ENCODE assay signal across 12 cellular contexts in the genomic region with DNA sequence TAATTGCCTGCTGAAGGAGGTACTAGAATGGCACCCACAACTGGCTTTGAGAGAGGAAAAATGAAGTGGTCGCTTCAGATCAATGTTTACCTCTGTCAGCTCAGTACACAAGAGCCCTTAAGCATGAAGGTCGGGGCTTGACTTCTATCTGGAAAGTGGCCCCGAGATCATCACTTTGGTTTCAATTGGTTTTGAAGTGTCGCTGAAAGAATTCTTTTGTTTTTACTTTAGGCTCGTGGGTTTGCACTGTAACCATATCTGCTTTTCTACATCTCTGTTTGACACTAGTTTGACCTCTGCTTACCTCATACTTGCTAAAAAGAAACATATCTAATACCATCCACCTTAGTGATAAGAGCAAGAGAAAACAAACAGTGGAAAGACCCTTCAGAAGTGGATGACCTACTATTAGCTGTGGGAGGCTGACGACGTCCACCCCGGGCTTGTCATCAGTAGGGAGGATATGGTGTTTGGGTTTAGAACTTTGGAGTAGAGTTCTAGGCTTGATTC.
DNase-seq lines count a peak whose midpoint lies in the region; ATAC-seq, FAIRE-seq and TF ChIP-seq lines count a peak whose summit lies in the region.
"Had no signal": no experiment of that assay in that cellular context is flagged by ENCODE, and none has a peak within 500 bp of the region (broad histone marks: within the 10 kb centered on the region; RNA-seq: fewer than 3 reads in every experiment).

No MANE protein-coding gene starts in this region.

- no peak for TF ChIP-seq POLR2A in HepG2 (IDR thresholded peaks at IDR 0.05; ENCODE audit: insufficient read depth in 1 of 2, low read depth in 2 of 2, low read length in 2 of 2)

- peak overlapping the region; percentile 81 for H3K27ac ChIP-seq in CD4-positive, CD25-positive, alpha-beta regulatory T cell (ENCODE audit: insufficient read depth, low read length, poor library complexity, severe bottlenecking)
- H3K27ac ChIP-seq in HepG2 (ENCODE audit: extremely low read length, insufficient read depth, low read length), result no peak overlapping the region
- H3K27ac ChIP-seq in dorsolateral prefrontal cortex, result no peak overlapping the region

- H3K27me3 ChIP-seq in CD4-positive, CD25-positive, alpha-beta regulatory T cell (ENCODE audit: control insufficient read depth, insufficient read depth, low read length), result no peaks in the 10 kb centered on the region
- H3K27me3 ChIP-seq in HepG2 (ENCODE audit: control insufficient read depth in 1 of 2, insufficient read depth in 2 of 2, low read length in 2 of 2) (no peaks in the 10 kb centered on the region; a peak in 1 of 5 replicates), dorsolateral prefrontal cortex (no peaks in the 10 kb centered on the region)

- no peak for FAIRE-seq in HepG2 (lab: Jason Lieb, UNC)

- H3K79me2 ChIP-seq in HepG2 (ENCODE audit: insufficient read depth, low read length), result no peaks in the 10 kb centered on the region

- CTCF ChIA-PET in HepG2 (lab: Yijun Ruan, JAX; ENCODE audit: low intra/inter-chr PET ratio, low total read pairs), result no interaction called here

- H3K9ac ChIP-seq in HepG2 (ENCODE audit: insufficient read depth, low read depth, low read length), result no peak overlapping the region

- peak overlapping the region; percentile 49 for H3K4me3 ChIP-seq in CD4-positive, CD25-positive, alpha-beta regulatory T cell (ENCODE audit: low read depth, low read length)
- no peak overlapping the region for H3K4me3 ChIP-seq in HepG2 (replicated peaks in 1 of 3; ENCODE audit: insufficient read depth in 1 of 3, low read depth in 2 of 3, low read length in 3 of 3)
- H3K4me3 ChIP-seq in dorsolateral prefrontal cortex, result no peak overlapping the region

- intact Hi-C loops in activated T-helper 2 cell treated with anti-CD3 and anti-CD28 coated beads, Interferon-gamma antibody, Interleukin-2, Interleukin-4, amounts not matched to agents 10 μg/mL and 5 μg/mL and 100 μg/mL, durations not matched to agents 14 hours and 24 hours and 36 hours (cut with micrococcal nuclease), result loop anchor here (1.0 to 5.0 kb wide), 19 partner anchors 14 to 887 kb away; partner anchors contain the start of gene GATA3
- intact Hi-C loops in HepG2 (cut with micrococcal nuclease; ENCODE audit: unreplicated experiment) (no loop called here), dorsolateral prefrontal cortex (cut with DNase I) (no loop called here)

- H3K9me3 Mint-ChIP-seq in CD4-positive, CD25-positive, alpha-beta regulatory T cell, result no peaks in the 10 kb centered on the region
- peaks cover 4% of the 10 kb centered on the region for H3K9me3 Mint-ChIP-seq in activated T-helper 2 cell treated with anti-CD3 and anti-CD28 coated beads, Interferon-gamma antibody, Interleukin-2, Interleukin-4, amounts not matched to agents 10 μg/mL and 5 μg/mL and 100 μg/mL, durations not matched to agents 14 hours and 24 hours and 36 hours

- TF ChIP-seq RAD21 in HepG2 (CRISPR knock-in tag; IDR thresholded peaks at IDR 0.05), result no peak

- in situ Hi-C loops in HepG2 (cut with HindIII; ENCODE audit: extremely low pct_ligation_motif_present, low pct_unique_long_range_greater_than_20kb), result no loop called here

- ATAC-seq in CD4-positive, CD25-positive, alpha-beta regulatory T cell (ENCODE audit: low read depth in 2 of 2), result peak; percentile 70 to 71
- ATAC-seq in GM18861 (IDR thresholded peaks at IDR 0.05; ENCODE audit: unreplicated experiment) (peak; percentile 58), HG03460 (IDR thresholded peaks at IDR 0.05; ENCODE audit: unreplicated experiment) (peak; percentile 63), HepG2 (no peak), GM19397 (IDR thresholded peaks at IDR 0.05; ENCODE audit: unreplicated experiment) (no peak)
- ATAC-seq: esophagus mucosa had no signal

- no TSS peak for BruUV-seq in HepG2 (replicated peaks; lab: Mats Ljungman, UMichigan)

- H3K4me3 Mint-ChIP-seq in CD4-positive, CD25-positive, alpha-beta regulatory T cell, result peak overlapping the region in 3 of 4 donors; percentile 9 to 47 (median 22)
- no peak overlapping the region for H3K4me3 Mint-ChIP-seq in activated T-helper 2 cell treated with anti-CD3 and anti-CD28 coated beads, Interferon-gamma antibody, Interleukin-2, Interleukin-4, amounts not matched to agents 10 μg/mL and 5 μg/mL and 100 μg/mL, durations not matched to agents 14 hours and 24 hours and 36 hours (ENCODE audit: low read depth)

- DNase-seq in CD4-positive, CD25-positive, alpha-beta regulatory T cell, result peak; percentile 13 to 58 (median 26)
- DNase-seq in activated T-helper 2 cell treated with anti-CD3 and anti-CD28 coated beads, Interferon-gamma antibody, Interleukin-2, Interleukin-4, amounts not matched to agents 10 μg/mL and 5 μg/mL and 100 μg/mL, durations not matched to agents 14 hours and 24 hours and 36 hours (ENCODE audit: low spot score), result peak; percentile 65
- DNase-seq in HepG2 (ENCODE audit: low spot score) (no peak), dorsolateral prefrontal cortex (no peak), NCI-H2196 (lab: John Stamatoyannopoulos, UW; ENCODE audit: unreplicated experiment) (no peak)
- DNase-seq: amygdala, NCI-H2081 treated with DMSO at 0.1 percent for 48 hours, posterior cingulate gyrus had no signal

- no peak for TF ChIP-seq EP300 in HepG2 (IDR thresholded peaks at IDR 0.05; ENCODE audit: low read depth in 2 of 2, low read length in 2 of 2)
- TF ChIP-seq EP300 in HepG2 (CRISPR knock-in tag; IDR thresholded peaks at IDR 0.05; ENCODE audit: borderline replicate concordance), result no peak

- H3K27ac Mint-ChIP-seq in CD4-positive, CD25-positive, alpha-beta regulatory T cell, result peak overlapping the region; percentile 78 to 95 (median 89)
- H3K27ac Mint-ChIP-seq in activated T-helper 2 cell treated with anti-CD3 and anti-CD28 coated beads, Interferon-gamma antibody, Interleukin-2, Interleukin-4, amounts not matched to agents 10 μg/mL and 5 μg/mL and 100 μg/mL, durations not matched to agents 14 hours and 24 hours and 36 hours, result peak overlapping the region; percentile 95

- no peak overlapping the region for H3K4me2 ChIP-seq in HepG2 (ENCODE audit: low read depth, low read length)

- no peaks in the 10 kb centered on the region for H4K20me1 ChIP-seq in HepG2 (ENCODE audit: insufficient read depth, low read length)

- H3K4me1 ChIP-seq in CD4-positive, CD25-positive, alpha-beta regulatory T cell (ENCODE audit: control insufficient read depth, insufficient read depth, low read length, poor library complexity, severe bottlenecking), result peaks cover 19% of the 10 kb centered on the region
- no peaks in the 10 kb centered on the region for H3K4me1 ChIP-seq in HepG2 (ENCODE audit: insufficient read depth, low read length)

- TF ChIP-seq CTCF in HepG2 (CRISPR knock-in tag; IDR thresholded peaks at IDR 0.05), result no peak
- TF ChIP-seq CTCF in dorsolateral prefrontal cortex (IDR thresholded peaks at IDR 0.05 in 54 of 56, conservative IDR thresholded peaks at IDR 0.05 in 2 of 56; ENCODE audit: low read depth in 1 of 56, partially characterized antibody in 56 of 56), result no peak

- 0% methylated on average over 8 of the region's 8 CpGs for WGBS in HepG2 (ENCODE audit: low lambda C conversion rate)

- POLR2A ChIA-PET in HepG2 (lab: Yijun Ruan, JAX), result no interaction called here

- H3K36me3 ChIP-seq in CD4-positive, CD25-positive, alpha-beta regulatory T cell (ENCODE audit: control insufficient read depth, insufficient read depth, low read length), result no peaks in the 10 kb centered on the region
- H3K36me3 ChIP-seq in HepG2 (replicated peaks in 1 of 2; ENCODE audit: control insufficient read depth in 1 of 2, insufficient read depth in 2 of 2, low read length in 2 of 2), result no peaks in the 10 kb centered on the region

- H3K4me1 Mint-ChIP-seq in CD4-positive, CD25-positive, alpha-beta regulatory T cell, result peaks cover 0 to 27% (median 19%) of the 10 kb centered on the region in 4 donors
- peaks cover 57% of the 10 kb centered on the region for H3K4me1 Mint-ChIP-seq in activated T-helper 2 cell treated with anti-CD3 and anti-CD28 coated beads, Interferon-gamma antibody, Interleukin-2, Interleukin-4, amounts not matched to agents 10 μg/mL and 5 μg/mL and 100 μg/mL, durations not matched to agents 14 hours and 24 hours and 36 hours (ENCODE audit: low read depth)

- H2AFZ ChIP-seq in HepG2 (ENCODE audit: low read length), result no peak overlapping the region

- H3K27me3 Mint-ChIP-seq in CD4-positive, CD25-positive, alpha-beta regulatory T cell, result peaks cover 6% of the 10 kb centered on the region
- H3K27me3 Mint-ChIP-seq in activated T-helper 2 cell treated with anti-CD3 and anti-CD28 coated beads, Interferon-gamma antibody, Interleukin-2, Interleukin-4, amounts not matched to agents 10 μg/mL and 5 μg/mL and 100 μg/mL, durations not matched to agents 14 hours and 24 hours and 36 hours (ENCODE audit: low read depth), result no peaks in the 10 kb centered on the region

- no peaks in the 10 kb centered on the region for H3K9me3 ChIP-seq in CD4-positive, CD25-positive, alpha-beta regulatory T cell (ENCODE audit: control insufficient read depth in 2 of 2, low read length in 2 of 2)
- no peaks in the 10 kb centered on the region for H3K9me3 ChIP-seq in HepG2 (ENCODE audit: low read length)

- H3K36me3 Mint-ChIP-seq in CD4-positive, CD25-positive, alpha-beta regulatory T cell, result no peaks in the 10 kb centered on the region
- H3K36me3 Mint-ChIP-seq in activated T-helper 2 cell treated with anti-CD3 and anti-CD28 coated beads, Interferon-gamma antibody, Interleukin-2, Interleukin-4, amounts not matched to agents 10 μg/mL and 5 μg/mL and 100 μg/mL, durations not matched to agents 14 hours and 24 hours and 36 hours (ENCODE audit: low read depth), result peaks cover 51% of the 10 kb centered on the region

TF ChIP-seq in HepG2, 621 proteins besides CTCF, POLR2A, EP300 and RAD21 (continues in another document):
- TF ChIP-seq ZKSCAN8 (CRISPR knock-in tag; IDR thresholded peaks at IDR 0.05; ENCODE audit: borderline replicate concordance) (no peak), ZNF546 (CRISPR knock-in tag; conservative IDR thresholded peaks at IDR 0.05) (no peak)
- TF ChIP-seq, protein P1, sequence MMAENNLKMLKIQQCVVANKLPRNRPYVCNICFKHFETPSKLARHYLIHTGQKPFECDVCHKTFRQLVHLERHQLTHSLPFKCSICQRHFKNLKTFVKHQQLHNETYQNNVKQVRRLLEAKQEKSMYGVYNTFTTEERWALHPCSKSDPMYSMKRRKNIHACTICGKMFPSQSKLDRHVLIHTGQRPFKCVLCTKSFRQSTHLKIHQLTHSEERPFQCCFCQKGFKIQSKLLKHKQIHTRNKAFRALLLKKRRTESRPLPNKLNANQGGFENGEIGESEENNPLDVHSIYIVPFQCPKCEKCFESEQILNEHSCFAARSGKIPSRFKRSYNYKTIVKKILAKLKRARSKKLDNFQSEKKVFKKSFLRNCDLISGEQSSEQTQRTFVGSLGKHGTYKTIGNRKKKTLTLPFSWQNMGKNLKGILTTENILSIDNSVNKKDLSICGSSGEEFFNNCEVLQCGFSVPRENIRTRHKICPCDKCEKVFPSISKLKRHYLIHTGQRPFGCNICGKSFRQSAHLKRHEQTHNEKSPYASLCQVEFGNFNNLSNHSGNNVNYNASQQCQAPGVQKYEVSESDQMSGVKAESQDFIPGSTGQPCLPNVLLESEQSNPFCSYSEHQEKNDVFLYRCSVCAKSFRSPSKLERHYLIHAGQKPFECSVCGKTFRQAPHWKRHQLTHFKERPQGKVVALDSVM (CRISPR knock-in tag; IDR thresholded peaks at IDR 0.05), result no peak

Comparison
In these comparisons a context has a peak if more than half of its experiments do, and no peak if none do; other contexts are left out.
1. ATAC-seq: peak in CD4-positive, CD25-positive, alpha-beta regulatory T cell (2 of 2), GM18861 (single experiment) and HG03460 (single experiment); none in HepG2 (single experiment) and GM19397 (single experiment).
2. DNase-seq: peak in CD4-positive, CD25-positive, alpha-beta regulatory T cell (3 of 3) and activated T-helper 2 cell treated with anti-CD3 and anti-CD28 coated beads, Interferon-gamma antibody, Interleukin-2, Interleukin-4, amounts not matched to agents 10 μg/mL and 5 μg/mL and 100 μg/mL, durations not matched to agents 14 hours and 24 hours and 36 hours (single experiment); none in HepG2 (single experiment), dorsolateral prefrontal cortex (0 of 10) and NCI-H2196 (single experiment).